Comparison of ENCODE assay signal across 19 cellular contexts in genomic region chr14:93709249-93709648, GRCh38.
"Had no signal": no experiment of that assay in that cellular context is flagged by ENCODE, and none has a peak within 500 bp of the region (broad histone marks: within the 10 kb centered on the region; RNA-seq: fewer than 3 reads in every experiment).

No MANE protein-coding gene starts in this region.

- H3K9me3 ChIP-seq: ascending aorta, prostate gland, right atrium auricular region, suprapubic skin, transverse colon, vagina had no signal

- DNase-seq: activated CD4-positive, alpha-beta T cell treated with anti-CD3 and anti-CD28 coated beads for 1 hour; activated CD8-positive, alpha-beta memory T cell treated with anti-CD3 and anti-CD28 coated beads for 24 hours; activated CD8-positive, alpha-beta memory T cell treated with anti-CD3 and anti-CD28 coated beads, Interleukin-2, amount 50 U/mL, for 48 hours; activated effector memory CD4-positive, alpha-beta T cell treated with anti-CD3 and anti-CD28 coated beads, Interleukin-2, amount 50 U/mL, for 16 hours; activated T-cell treated with anti-CD3 and anti-CD28 coated beads, Interleukin-2, amount 50 U/mL, for 72 hours; effector CD4-positive, alpha-beta T cell; left ventricle myocardium superior; mesenchymal stem cell; naive thymus-derived CD8-positive, alpha-beta T cell; stimulated activated CD4-positive, alpha-beta T cell treated with anti-CD3 and anti-CD28 coated beads, Interleukin-2, amount 100 ng/mL, for 24 hours; stimulated activated naive CD4-positive, alpha-beta T cell treated with Interleukin-2 at 50 U/mL for 16 hours; transverse colon; WERI-Rb-1 had no signal

- H3K4me1 ChIP-seq: ascending aorta, prostate gland, suprapubic skin, vagina had no signal

- H3K27me3 ChIP-seq: ascending aorta, right atrium auricular region, transverse colon, vagina had no signal

- H3K36me3 ChIP-seq: ascending aorta, prostate gland, right atrium auricular region, suprapubic skin, transverse colon, vagina, WERI-Rb-1 had no signal

- H3K27ac ChIP-seq: ascending aorta, coronary artery, prostate gland, right atrium auricular region, suprapubic skin, vagina, WERI-Rb-1 had no signal

- H3K4me3 ChIP-seq: ascending aorta, coronary artery, prostate gland, right atrium auricular region, suprapubic skin, transverse colon, vagina had no signal
